9 cellular contexts compared by ENCODE assay signal in genomic region chr3:149203758-149204157, GRCh38. TPM values are rescaled to one million over a fixed set of nuclear protein-coding genes. Genes with fewer than 3 reads are reported as not detected.
A peak's percentile ranks its signal among the peaks of the same experiment; 100 is the strongest.
DNase-seq lines count a peak whose midpoint lies in the region; ATAC-seq lines count a peak whose summit lies in the region.
"Had no signal": no experiment of that assay in that cellular context is flagged by ENCODE, and none has a peak within 500 bp of the region (broad histone marks: within the 10 kb centered on the region; RNA-seq: fewer than 3 reads in every experiment).

No MANE protein-coding gene starts in this region.

- no peaks in the 10 kb centered on the region for H3K36me3 ChIP-seq in HAP-1 (replicated peaks)

- no peaks in the 10 kb centered on the region for H3K36me3 Mint-ChIP-seq in T-cell

- ATAC-seq in GM18858 (IDR thresholded peaks at IDR 0.05; ENCODE audit: unreplicated experiment) (peak; percentile 99), GM21717 (IDR thresholded peaks at IDR 0.05; ENCODE audit: unreplicated experiment) (peak; percentile 99), HG03469 (IDR thresholded peaks at IDR 0.05; ENCODE audit: unreplicated experiment) (peak; percentile 100), esophagus mucosa (peak; percentile 45), T-cell (replicated peaks in 1 of 4) (no peak)

- H3K27me3 ChIP-seq in HAP-1 (ENCODE audit: low read depth) = no peaks in the 10 kb centered on the region

- H3K9me3 Mint-ChIP-seq in T-cell = no peaks in the 10 kb centered on the region

- POLR2A ChIA-PET in T-cell (lab: Charles Lee) = no interaction called here

- CTCF ChIA-PET in T-cell (lab: Charles Lee) = no interaction called here

- H3K4me1 Mint-ChIP-seq in T-cell = peaks cover 0 to 6% (median 6%) of the 10 kb centered on the region in 3 donors

- H3K27ac Mint-ChIP-seq in T-cell = no peak overlapping the region

- H3K4me1 ChIP-seq in HAP-1 = peaks cover 14% of the 10 kb centered on the region

- in situ Hi-C loops in HAP-1 (cut with MboI; ENCODE audit: low sequenced_read_pairs) = no loop called here

- no peak overlapping the region for H3K4me3 Mint-ChIP-seq in T-cell

- peaks cover 0 to 15% of the 10 kb centered on the region in 2 donors for H3K27me3 Mint-ChIP-seq in T-cell

- H3K4me3 ChIP-seq in HAP-1 = no peak overlapping the region

- H3K9me3 ChIP-seq in HAP-1 = no peaks in the 10 kb centered on the region

- DNase-seq in T-cell (no peak), HAP-1 (ENCODE audit: low spot score in 2 of 2) (no peak), NK-92 (lab: John Stamatoyannopoulos, UW; ENCODE audit: unreplicated experiment) (no peak)
- DNase-seq in stimulated activated CD4-positive, alpha-beta T cell treated with anti-CD3 and anti-CD28 coated beads, Interleukin-4, amount 100 ng/mL, for 4 hours = no peak
- DNase-seq: activated T-cell treated with anti-CD3 and anti-CD28 coated beads, Interleukin-2, amount 50 U/mL, for 1 hour had no signal

RNA-seq across cellular contexts. Expression of gene CP, which starts 17.9 kb away (rescaled TPM):
- total RNA-seq in esophagus mucosa (4.5 TPM), T-cell (1 to 10 TPM in 1 of 5 donors, under 1 TPM in 2, not detected in 2; 0.69 to 1.9 (median 0.73) TPM)

Comparison
In these comparisons a context has a peak if more than half of its experiments do, and no peak if none do; other contexts are left out.
1. ATAC-seq: peak in GM18858 (single experiment), GM21717 (single experiment), HG03469 (single experiment) and esophagus mucosa (single experiment); none in T-cell (0 of 4).